ENCODE assay signal across 13 cellular contexts in the genomic region with DNA sequence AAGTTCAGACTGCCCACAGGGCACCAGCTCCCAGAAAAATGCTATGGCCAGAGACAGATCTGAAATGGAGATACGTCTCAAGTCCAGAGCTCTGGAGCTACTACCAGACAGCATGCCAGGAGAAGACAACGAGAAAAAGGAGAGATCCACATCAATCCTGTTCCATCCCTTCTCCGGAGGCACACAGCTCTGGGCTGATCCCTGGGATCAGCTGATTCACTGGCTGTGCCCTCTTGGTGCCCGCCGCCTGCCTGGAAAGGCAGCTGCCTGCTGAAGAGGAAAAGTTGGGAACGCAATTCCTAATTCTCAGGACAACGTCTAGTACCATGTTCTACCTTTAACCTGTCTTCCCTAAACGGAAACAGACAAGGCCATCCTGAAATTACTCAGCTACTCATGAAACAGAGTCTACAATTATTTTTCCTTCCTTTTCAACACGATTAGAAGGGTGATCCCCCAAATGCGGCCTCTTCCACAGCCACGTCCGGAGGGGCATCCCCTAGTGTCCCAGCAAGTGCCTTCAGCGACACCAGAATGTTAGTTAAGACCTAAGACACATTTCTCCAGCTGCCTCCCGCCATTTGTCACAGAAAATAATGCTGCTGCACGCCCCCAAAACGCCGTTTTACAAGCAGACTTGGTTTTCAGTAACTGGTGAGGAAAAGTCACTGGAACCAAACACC. TPM values are rescaled to one million over a fixed set of nuclear protein-coding genes. Genes with fewer than 3 reads are reported as not detected.
A peak's percentile ranks its signal among the peaks of the same experiment; 100 is the strongest.
DNase-seq lines count a peak whose midpoint lies in the region; ATAC-seq and TF ChIP-seq lines count a peak whose summit lies in the region.
"Had no signal": no experiment of that assay in that cellular context is flagged by ENCODE, and none has a peak within 500 bp of the region (broad histone marks: within the 10 kb centered on the region; RNA-seq: fewer than 3 reads in every experiment).

No MANE protein-coding gene starts in this region.

- no peak for TF ChIP-seq CTCF in right atrium auricular region (IDR thresholded peaks at IDR 0.05)
- TF ChIP-seq CTCF in vagina (IDR thresholded peaks at IDR 0.05): no peak

- H3K36me3 ChIP-seq in right atrium auricular region: no peaks in the 10 kb centered on the region
- H3K36me3 ChIP-seq in mucosa of stomach (ENCODE audit: control insufficient read depth, insufficient read depth, low read length): no peaks in the 10 kb centered on the region
- no peaks in the 10 kb centered on the region for H3K36me3 ChIP-seq in vagina

- H3K4me3 ChIP-seq in right atrium auricular region (peak overlapping the region; percentile 40 to 66), mucosa of stomach (ENCODE audit: low read length) (no peak overlapping the region), vagina (peak overlapping the region; percentile 54 to 85)

- H3K9me3 ChIP-seq in right atrium auricular region: no peaks in the 10 kb centered on the region
- H3K9me3 ChIP-seq in mucosa of stomach (ENCODE audit: control insufficient read depth, low read length): no peaks in the 10 kb centered on the region
- H3K9me3 ChIP-seq in vagina: no peaks in the 10 kb centered on the region

- H3K27ac ChIP-seq in right atrium auricular region: peak overlapping the region in 1 of 2 donors; percentile 48
- no peak overlapping the region for H3K27ac ChIP-seq in vagina

- TF ChIP-seq POLR2A in vagina (IDR thresholded peaks at IDR 0.05): no peak

- H3K9ac ChIP-seq in mucosa of stomach (ENCODE audit: low read length): peak overlapping the region; percentile 66

- ATAC-seq in left ventricle myocardium superior: no peak
- no peak for ATAC-seq in GM19455 (IDR thresholded peaks at IDR 0.05; ENCODE audit: unreplicated experiment)
- ATAC-seq in GM18909 (IDR thresholded peaks at IDR 0.05; ENCODE audit: poor library complexity, unreplicated experiment): no peak

- H3K4me1 ChIP-seq in right atrium auricular region (peaks cover 0 to 55% of the 10 kb centered on the region in 2 donors), mucosa of stomach (ENCODE audit: control insufficient read depth, insufficient read depth, low read length) (peaks cover 49% of the 10 kb centered on the region), vagina (peaks cover 60% of the 10 kb centered on the region)

- DNase-seq in right atrium auricular region (ENCODE audit: low spot score): no peak
- DNase-seq in left ventricle myocardium superior: no peak
- peak; percentile 54 for DNase-seq in cerebellar cortex (ENCODE audit: low spot score)
- DNase-seq in vagina (ENCODE audit: extremely low spot score in 2 of 2): no peak
- DNase-seq in DMS 273 (lab: John Stamatoyannopoulos, UW; ENCODE audit: unreplicated experiment): no peak
- DNase-seq: activated CD4-positive, alpha-beta T cell treated with anti-CD3 and anti-CD28 coated beads, Interleukin-2, amount 50 U/mL, for 1 hour; COR-L47; effector CD4-positive, alpha-beta T cell; Kasumi-1; NK-92 treated with Interleukin-12 subunit alpha and Interleukin-12 subunit beta, amount 100 ng/mL, for 24 hours had no signal

- intact Hi-C loops in left ventricle myocardium superior (cut with micrococcal nuclease): no loop called here
- intact Hi-C loops in vagina (cut with DNase I): loop anchor here (5.0 to 10.0 kb wide), 2 partner anchors 151 to 174 kb away; a partner anchor contains a TSS

- H3K27me3 ChIP-seq in right atrium auricular region (no peaks in the 10 kb centered on the region), mucosa of stomach (ENCODE audit: control insufficient read depth, insufficient read depth, low read length) (peaks cover 34% of the 10 kb centered on the region), vagina (no peaks in the 10 kb centered on the region)

RNA-seq across cellular contexts. Expression of a gene that starts 2.4 kb away (rescaled TPM):
- total RNA-seq in right atrium auricular region (1 to 10 TPM; 3.4 to 6.0 TPM), left ventricle myocardium superior (5.6 TPM), vagina (11.3 TPM)

RNA-seq across cellular contexts. Expression of a gene that starts 2.7 kb away (rescaled TPM):
- total RNA-seq in right atrium auricular region (not detected), left ventricle myocardium superior (not detected), vagina (not detected)

RNA-seq across cellular contexts. Expression of a gene that starts 52.9 kb away (rescaled TPM):
- total RNA-seq in right atrium auricular region: 10 to 100 TPM; 30.0 to 31.3 TPM
- 26.1 TPM for total RNA-seq in left ventricle myocardium superior
- total RNA-seq in vagina: 30.2 TPM
